8 cellular contexts compared by ENCODE assay signal in the genomic region with DNA sequence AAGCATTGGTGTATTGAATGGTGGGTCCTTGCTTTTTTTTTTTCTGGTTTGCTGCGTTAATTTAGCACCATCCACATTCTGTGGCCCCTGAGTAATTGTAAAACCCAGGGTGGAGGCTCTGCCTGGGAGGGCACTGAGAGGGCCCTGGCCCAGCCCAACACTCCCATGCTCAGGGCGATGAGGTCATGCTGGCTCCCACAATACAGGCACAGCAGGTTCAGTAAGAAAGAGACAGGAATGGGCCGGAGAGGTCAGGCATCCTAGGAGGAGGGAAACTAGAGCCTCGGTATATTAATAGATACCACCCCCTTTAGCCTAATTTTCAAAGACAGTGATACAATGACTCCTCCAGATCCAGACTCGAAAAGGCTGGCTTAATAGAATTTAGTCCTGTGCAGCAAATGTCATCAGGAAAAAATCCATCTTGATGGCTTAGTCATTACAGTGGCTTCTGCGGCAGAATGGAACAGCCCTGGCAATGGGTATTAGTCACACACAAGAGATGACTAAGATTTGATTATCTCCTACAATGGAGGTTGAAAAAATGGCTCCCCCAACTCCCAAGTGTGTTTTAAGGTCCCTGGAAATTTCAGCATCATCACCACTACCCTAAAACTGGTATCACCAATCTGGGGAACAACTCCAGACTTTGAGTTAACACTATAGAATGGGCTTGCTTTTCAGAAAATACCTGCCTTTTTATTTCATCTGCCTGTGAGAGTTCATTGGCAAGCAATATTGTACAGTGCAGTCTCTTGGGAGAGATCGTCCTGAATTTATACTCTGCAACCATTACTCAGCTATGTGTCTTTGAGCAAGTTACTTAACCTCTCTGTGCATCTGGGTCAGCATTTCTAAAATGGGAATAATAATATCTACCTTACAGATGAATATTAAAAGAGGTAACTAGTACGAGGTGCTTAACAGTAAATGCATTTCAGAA. TPM values are rescaled to one million over a fixed set of nuclear protein-coding genes. Genes with fewer than 3 reads are reported as not detected.
DNase-seq lines count a peak whose midpoint lies in the region; ATAC-seq lines count a peak whose summit lies in the region.

No MANE protein-coding gene starts in this region.

- H3K4me3 Mint-ChIP-seq in activated T-helper 17 cell treated with anti-CD3 and anti-CD28 coated beads, Interleukin-2, amount 50 U/mL, for 72 hours: peak overlapping the region; percentile 61

- DNase-seq in DMS 273 treated with DMSO at 0.1 percent for 48 hours (lab: John Stamatoyannopoulos, UW) (peak; percentile 40), HT-29 (ENCODE audit: low spot score) (peak; percentile 80), head of caudate nucleus (peak in 26 of 42 donors; percentile 23 to 84 (median 53)), DMS153 (lab: John Stamatoyannopoulos, UW) (no peak)
- peak; percentile 57 for DNase-seq in stimulated activated CD4-positive, alpha-beta T cell treated with anti-CD3 and anti-CD28 coated beads, Interleukin-1b, Interleukin-23, amount 100 ng/mL, for 48 hours
- no peak for DNase-seq in activated CD8-positive, alpha-beta memory T cell treated with anti-CD3 and anti-CD28 coated beads, Interleukin-2, amount 50 U/mL, for 4 hours

- peak; percentile 95 for ATAC-seq in activated T-helper 17 cell treated with anti-CD3 and anti-CD28 coated beads, Interleukin-2, amount 50 U/mL, for 72 hours (replicated peaks)
- no peak for ATAC-seq in HG03354 (IDR thresholded peaks at IDR 0.05; ENCODE audit: poor library complexity, severe bottlenecking, unreplicated experiment)

- no peaks in the 10 kb centered on the region for H3K36me3 Mint-ChIP-seq in activated T-helper 17 cell treated with anti-CD3 and anti-CD28 coated beads, Interleukin-2, amount 50 U/mL, for 72 hours (ENCODE audit: low read depth)

- H3K27ac Mint-ChIP-seq in activated T-helper 17 cell treated with anti-CD3 and anti-CD28 coated beads, Interleukin-2, amount 50 U/mL, for 72 hours: peak overlapping the region; percentile 75

- no peaks in the 10 kb centered on the region for H3K27me3 Mint-ChIP-seq in activated T-helper 17 cell treated with anti-CD3 and anti-CD28 coated beads, Interleukin-2, amount 50 U/mL, for 72 hours

- H3K9me3 Mint-ChIP-seq in activated T-helper 17 cell treated with anti-CD3 and anti-CD28 coated beads, Interleukin-2, amount 50 U/mL, for 72 hours: no peaks in the 10 kb centered on the region

- H3K4me1 Mint-ChIP-seq in activated T-helper 17 cell treated with anti-CD3 and anti-CD28 coated beads, Interleukin-2, amount 50 U/mL, for 72 hours: peaks cover 26% of the 10 kb centered on the region

- intact Hi-C loops in head of caudate nucleus (cut with DNase I): no loop called here

RNA-seq across cellular contexts. Expression of a gene that starts 43.9 kb away (rescaled TPM):
- 0.57 and 1.0 TPM in 2 replicates for total RNA-seq in HT-29 (2014; rRNA removed; shearing (Covaris generic))
- total RNA-seq in activated T-helper 17 cell treated with anti-CD3 and anti-CD28 coated beads, Interleukin-2, amount 50 U/mL, for 72 hours: 10 to 100 TPM; 19.8 to 41.2 TPM

Comparison
In these comparisons a context has a peak if more than half of its experiments do, and no peak if none do; other contexts are left out.
1. DNase-seq: peak in DMS 273 treated with DMSO at 0.1 percent for 48 hours (single experiment), HT-29 (single experiment), head of caudate nucleus (26 of 42) and stimulated activated CD4-positive, alpha-beta T cell treated with anti-CD3 and anti-CD28 coated beads, Interleukin-1b, Interleukin-23, amount 100 ng/mL, for 48 hours (single experiment); none in DMS153 (single experiment) and activated CD8-positive, alpha-beta memory T cell treated with anti-CD3 and anti-CD28 coated beads, Interleukin-2, amount 50 U/mL, for 4 hours (single experiment).
2. RNA of a gene that starts 43.9 kb away (total RNA-seq): 19.8 to 41.2 TPM in activated T-helper 17 cell treated with anti-CD3 and anti-CD28 coated beads, Interleukin-2, amount 50 U/mL, for 72 hours; 0.57 to 1.0 TPM in HT-29; every median in the first group is over 10 times any median in the second.